ENCODE assay signal across 24 cellular contexts in the genomic region with DNA sequence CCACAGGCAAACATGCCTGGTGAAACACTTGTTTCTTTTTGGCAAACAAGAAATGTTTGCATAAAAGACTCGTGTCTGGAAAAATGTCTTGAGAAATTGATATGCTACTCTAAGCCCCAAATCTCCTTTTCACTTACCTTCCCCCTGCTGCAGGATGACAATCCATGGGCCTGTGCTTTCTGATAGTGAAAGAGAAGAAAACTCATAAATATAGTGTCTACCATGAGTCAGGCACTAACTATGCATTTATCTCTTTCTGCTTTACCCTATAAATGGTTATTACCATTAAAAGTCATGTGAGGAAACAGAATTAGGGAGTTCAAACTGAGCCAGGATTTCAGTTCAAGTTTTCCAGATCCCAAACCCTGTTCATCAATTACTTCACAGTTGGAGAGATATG.
"Had no signal": no experiment of that assay in that cellular context is flagged by ENCODE, and none has a peak within 500 bp of the region (broad histone marks: within the 10 kb centered on the region; RNA-seq: fewer than 3 reads in every experiment).

No MANE protein-coding gene starts in this region.

- H3K27ac ChIP-seq: breast epithelium, SJSA1 had no signal

- H3K4me1 Mint-ChIP-seq: activated CD4-positive, alpha-beta memory T cell treated with anti-CD3 and anti-CD28 coated beads, Interleukin-2, amount 10 ng/mL, durations not matched to agents 7 days and 5 days; activated CD4-positive, alpha-beta T cell treated with anti-CD3 and anti-CD28 coated beads for 36 hours; activated naive CD4-positive, alpha-beta T cell treated with anti-CD3 and anti-CD28 coated beads, Interleukin-2, amount 10 ng/mL, durations not matched to agents 7 days and 5 days; activated naive CD8-positive, alpha-beta T cell treated with anti-CD3 and anti-CD28 coated beads for 36 hours; T-helper 17 cell had no signal

- H3K9me3 Mint-ChIP-seq: activated CD4-positive, alpha-beta memory T cell treated with anti-CD3 and anti-CD28 coated beads, Interleukin-2, amount 10 ng/mL, durations not matched to agents 7 days and 5 days; activated naive CD4-positive, alpha-beta T cell treated with anti-CD3 and anti-CD28 coated beads, Interleukin-2, amount 10 ng/mL, durations not matched to agents 7 days and 5 days; activated naive CD8-positive, alpha-beta T cell treated with anti-CD3 and anti-CD28 coated beads for 36 hours; activated T-cell treated with anti-CD3 and anti-CD28 coated beads, Interleukin-2, amount 50 U/mL, for 72 hours; activated T-helper 2 cell treated with anti-CD3 and anti-CD28 coated beads, Interferon-gamma antibody, Interleukin-2, Interleukin-4, amounts not matched to agents 10 μg/mL and 5 μg/mL and 100 μg/mL, durations not matched to agents 14 hours and 24 hours and 36 hours had no signal

- H3K4me1 ChIP-seq: breast epithelium, SJSA1 had no signal

- H3K27me3 ChIP-seq: breast epithelium had no signal

- H3K36me3 ChIP-seq: breast epithelium, SJSA1 had no signal

- H3K4me3 Mint-ChIP-seq: activated CD4-positive, alpha-beta memory T cell treated with anti-CD3 and anti-CD28 coated beads, Interleukin-2, amount 10 ng/mL, durations not matched to agents 7 days and 5 days; activated CD4-positive, alpha-beta T cell treated with anti-CD3 and anti-CD28 coated beads for 36 hours; activated naive CD4-positive, alpha-beta T cell treated with anti-CD3 and anti-CD28 coated beads, Interleukin-2, amount 10 ng/mL, durations not matched to agents 7 days and 5 days; activated naive CD8-positive, alpha-beta T cell treated with anti-CD3 and anti-CD28 coated beads for 36 hours; activated T-cell treated with anti-CD3 and anti-CD28 coated beads, Interleukin-2, amount 50 U/mL, for 72 hours; T-helper 17 cell had no signal

- H3K27me3 Mint-ChIP-seq: activated CD4-positive, alpha-beta memory T cell treated with anti-CD3 and anti-CD28 coated beads, Interleukin-2, amount 10 ng/mL, durations not matched to agents 7 days and 5 days; activated CD4-positive, alpha-beta T cell treated with anti-CD3 and anti-CD28 coated beads for 36 hours; activated naive CD4-positive, alpha-beta T cell treated with anti-CD3 and anti-CD28 coated beads, Interleukin-2, amount 10 ng/mL, durations not matched to agents 7 days and 5 days; activated naive CD8-positive, alpha-beta T cell treated with anti-CD3 and anti-CD28 coated beads for 36 hours; T-helper 17 cell had no signal

- H3K9me3 ChIP-seq: breast epithelium, SJSA1 had no signal

- DNase-seq: activated CD4-positive, alpha-beta memory T cell treated with anti-CD3 and anti-CD28 coated beads, Interleukin-2, amount 10 ng/mL, durations not matched to agents 7 days and 5 days; activated CD4-positive, alpha-beta T cell treated with anti-CD3 and anti-CD28 coated beads for 36 hours; activated CD4-positive, alpha-beta T cell treated with anti-CD3 and anti-CD28 coated beads, Interleukin-2, amount 50 U/mL, for 1 hour; activated CD8-positive, alpha-beta memory T cell treated with anti-CD3 and anti-CD28 coated beads, Interleukin-2, amount 50 U/mL, for 4 hours; activated gamma-delta T cell treated with Interleukin-2 at 50 U/mL for 16 hours; activated naive CD4-positive, alpha-beta T cell treated with anti-CD3 and anti-CD28 coated beads, Interleukin-2, amount 10 ng/mL, durations not matched to agents 7 days and 5 days; activated naive CD8-positive, alpha-beta T cell treated with anti-CD3 and anti-CD28 coated beads for 36 hours; activated T-cell treated with anti-CD3 and anti-CD28 coated beads, Interleukin-2, amount 50 U/mL, for 72 hours; aorta; caudate nucleus; Kasumi-1; KBM-7; NCI-H146; NCI-H1930; NCI-H2171; NCI-H2227 treated with DMSO at 0.1 percent for 48 hours; NCI-H446 treated with DMSO at 0.1 percent for 48 hours; NCI-H524 treated with DMSO at 0.1 percent for 48 hours; SHP77; T-helper 17 cell; T-helper 9 cell had no signal

- H3K4me3 ChIP-seq: breast epithelium, SJSA1 had no signal

- H3K27ac Mint-ChIP-seq: activated CD4-positive, alpha-beta memory T cell treated with anti-CD3 and anti-CD28 coated beads, Interleukin-2, amount 10 ng/mL, durations not matched to agents 7 days and 5 days; activated CD4-positive, alpha-beta T cell treated with anti-CD3 and anti-CD28 coated beads for 36 hours; activated naive CD4-positive, alpha-beta T cell treated with anti-CD3 and anti-CD28 coated beads, Interleukin-2, amount 10 ng/mL, durations not matched to agents 7 days and 5 days; activated naive CD8-positive, alpha-beta T cell treated with anti-CD3 and anti-CD28 coated beads for 36 hours; activated T-cell treated with anti-CD3 and anti-CD28 coated beads, Interleukin-2, amount 50 U/mL, for 72 hours; activated T-helper 2 cell treated with anti-CD3 and anti-CD28 coated beads, Interferon-gamma antibody, Interleukin-2, Interleukin-4, amounts not matched to agents 10 μg/mL and 5 μg/mL and 100 μg/mL, durations not matched to agents 14 hours and 24 hours and 36 hours; T-helper 17 cell had no signal

- H3K36me3 Mint-ChIP-seq: activated naive CD4-positive, alpha-beta T cell treated with anti-CD3 and anti-CD28 coated beads, Interleukin-2, amount 10 ng/mL, durations not matched to agents 7 days and 5 days; activated naive CD8-positive, alpha-beta T cell treated with anti-CD3 and anti-CD28 coated beads for 36 hours had no signal
